ENCODE assay signal across 19 cellular contexts in the genomic region with DNA sequence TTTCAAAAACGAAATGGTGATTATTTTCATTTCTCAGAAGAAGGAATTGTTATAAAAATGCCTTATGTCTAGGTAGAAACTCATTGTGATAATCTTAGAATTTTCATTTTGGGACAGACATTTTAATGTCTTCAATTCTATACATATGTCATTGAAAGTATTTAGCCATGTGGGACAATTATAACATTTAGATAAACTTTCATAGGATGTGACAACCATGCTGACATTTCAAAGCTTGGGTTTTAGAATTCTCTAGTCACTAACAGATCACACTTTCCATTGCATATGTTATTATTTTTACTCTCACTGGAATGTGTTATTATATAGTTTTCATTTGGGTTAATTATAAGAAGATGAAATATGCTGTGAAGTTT. TPM values are rescaled to one million over a fixed set of nuclear protein-coding genes. Genes with fewer than 3 reads are reported as not detected.
DNase-seq lines count a peak whose midpoint lies in the region; ATAC-seq and TF ChIP-seq lines count a peak whose summit lies in the region.
"Had no signal": no experiment of that assay in that cellular context is flagged by ENCODE, and none has a peak within 500 bp of the region (broad histone marks: within the 10 kb centered on the region; RNA-seq: fewer than 3 reads in every experiment).

No MANE protein-coding gene starts in this region.

- no peak for ATAC-seq in stimulated activated naive B cell treated with anti-CD40 and anti-IgM and Interleukin-4, amounts not matched to agents 10 μg/mL and 1 μg/mL and 100 μg/mL, for 72 hours (replicated peaks)
- ATAC-seq: WTC11 had no signal

- H3K4me1 ChIP-seq in PC-9 (replicated peaks; ENCODE audit: insufficient read depth), result peaks cover 14% of the 10 kb centered on the region
- peaks cover 45% of the 10 kb centered on the region for H3K4me1 ChIP-seq in effector memory CD4-positive, alpha-beta T cell (ENCODE audit: control insufficient read depth, insufficient read depth, low read length, poor library complexity, severe bottlenecking)
- H3K4me1 ChIP-seq: vagina had no signal

- peaks cover 99% of the 10 kb centered on the region for H3K36me3 Mint-ChIP-seq in activated T-cell treated with anti-CD3 and anti-CD28 coated beads, Interleukin-2, amount 50 U/mL, for 24 hours (ENCODE audit: low read depth)
- H3K36me3 Mint-ChIP-seq in stimulated activated naive B cell treated with anti-CD40 and anti-IgM and Interleukin-4, amounts not matched to agents 10 μg/mL and 1 μg/mL and 100 μg/mL, for 72 hours, result peaks cover 60 to 71% of the 10 kb centered on the region in 2 donors
- H3K36me3 Mint-ChIP-seq: WTC11 had no signal

- no peaks in the 10 kb centered on the region for H3K9me3 ChIP-seq in PC-9 (ENCODE audit: insufficient read depth, low read depth)
- H3K9me3 ChIP-seq in effector memory CD4-positive, alpha-beta T cell (ENCODE audit: control insufficient read depth, low read length), result no peaks in the 10 kb centered on the region
- H3K9me3 ChIP-seq: left ventricle myocardium inferior, vagina had no signal

- no peaks in the 10 kb centered on the region for H3K36me3 ChIP-seq in PC-9 (ENCODE audit: low read depth)
- H3K36me3 ChIP-seq in effector memory CD4-positive, alpha-beta T cell (ENCODE audit: control insufficient read depth, insufficient read depth, low read length), result peaks cover 68% of the 10 kb centered on the region
- H3K36me3 ChIP-seq: left ventricle myocardium inferior, vagina had no signal

- H3K27ac Mint-ChIP-seq in activated T-cell treated with anti-CD3 and anti-CD28 coated beads, Interleukin-2, amount 50 U/mL, for 24 hours, result peak overlapping the region; percentile 98
- no peak overlapping the region for H3K27ac Mint-ChIP-seq in stimulated activated naive B cell treated with anti-CD40 and anti-IgM and Interleukin-4, amounts not matched to agents 10 μg/mL and 1 μg/mL and 100 μg/mL, for 72 hours
- H3K27ac Mint-ChIP-seq: WTC11 had no signal

- peaks cover 78% of the 10 kb centered on the region for H3K4me1 Mint-ChIP-seq in activated T-cell treated with anti-CD3 and anti-CD28 coated beads, Interleukin-2, amount 50 U/mL, for 24 hours (ENCODE audit: low read depth)
- peaks cover 35 to 81% of the 10 kb centered on the region in 2 donors for H3K4me1 Mint-ChIP-seq in stimulated activated naive B cell treated with anti-CD40 and anti-IgM and Interleukin-4, amounts not matched to agents 10 μg/mL and 1 μg/mL and 100 μg/mL, for 72 hours

- DNase-seq in activated T-cell treated with anti-CD3 and anti-CD28 coated beads, Interleukin-2, amount 50 U/mL, for 24 hours, result no peak
- DNase-seq in activated T-cell treated with anti-CD3 and anti-CD28 coated beads, Interleukin-2, amount 50 U/mL, for 1 hour, result no peak
- no peak for DNase-seq in PC-9
- no peak for DNase-seq in effector memory CD4-positive, alpha-beta T cell
- no peak for DNase-seq in stimulated activated naive B cell treated with anti-CD40 and anti-IgM and Interleukin-4, amounts not matched to agents 10 μg/mL and 1 μg/mL and 100 μg/mL, for 72 hours
- no peak for DNase-seq in DMS53 treated with DMSO at 0.1 percent for 48 hours (lab: John Stamatoyannopoulos, UW; ENCODE audit: unreplicated experiment)
- DNase-seq in SKM-1 treated with dmso at 0.1 percent for 144 hours (lab: John Stamatoyannopoulos, UW; ENCODE audit: unreplicated experiment), result no peak
- no peak for DNase-seq in NCI-H510A (lab: John Stamatoyannopoulos, UW)
- DNase-seq: ACHN, activated gamma-delta T cell treated with Interleukin-2 at 50 U/mL for 16 hours, cerebellar nuclear complex, DND-41, erythroblast, left ventricle myocardium inferior, NCI-H1436 had no signal

- BruUV-seq in PC-9 (replicated peaks; lab: Mats Ljungman, UMichigan), result no TSS peak

- no peaks in the 10 kb centered on the region for H3K27me3 Mint-ChIP-seq in activated T-cell treated with anti-CD3 and anti-CD28 coated beads, Interleukin-2, amount 50 U/mL, for 24 hours
- H3K27me3 Mint-ChIP-seq in stimulated activated naive B cell treated with anti-CD40 and anti-IgM and Interleukin-4, amounts not matched to agents 10 μg/mL and 1 μg/mL and 100 μg/mL, for 72 hours, result no peaks in the 10 kb centered on the region

- no peaks in the 10 kb centered on the region for H3F3A ChIP-seq in PC-9 (ENCODE audit: insufficient read depth, low read depth)

- no peak overlapping the region for H3K4me3 ChIP-seq in PC-9
- peak overlapping the region; percentile 35 for H3K4me3 ChIP-seq in effector memory CD4-positive, alpha-beta T cell (ENCODE audit: insufficient read depth, low read depth, low read length, poor library complexity, severe bottlenecking)
- H3K4me3 ChIP-seq: hepatocyte, left ventricle myocardium inferior, vagina had no signal

- H3K27ac ChIP-seq in PC-9, result peak overlapping the region; percentile 73
- peak overlapping the region; percentile 89 for H3K27ac ChIP-seq in effector memory CD4-positive, alpha-beta T cell (ENCODE audit: insufficient read depth, low read length, poor library complexity, severe bottlenecking)
- H3K27ac ChIP-seq: left ventricle myocardium inferior, vagina had no signal

- POLR2A ChIA-PET in PC-9 (lab: Charles Lee; ENCODE audit: unreplicated experiment), result no interaction called here

- H4K20me1 ChIP-seq in PC-9 (ENCODE audit: insufficient read depth), result no peaks in the 10 kb centered on the region

- no peak overlapping the region for H2AFZ ChIP-seq in PC-9
- H2AFZ ChIP-seq: hepatocyte had no signal

- H3K4me3 Mint-ChIP-seq in activated T-cell treated with anti-CD3 and anti-CD28 coated beads, Interleukin-2, amount 50 U/mL, for 24 hours, result peak overlapping the region; percentile 94
- peak overlapping the region; percentile 67 to 92 for H3K4me3 Mint-ChIP-seq in stimulated activated naive B cell treated with anti-CD40 and anti-IgM and Interleukin-4, amounts not matched to agents 10 μg/mL and 1 μg/mL and 100 μg/mL, for 72 hours
- H3K4me3 Mint-ChIP-seq: WTC11 had no signal

- no peak for TF ChIP-seq CTCF in PC-9 (conservative IDR thresholded peaks at IDR 0.05)

- H3K27me3 ChIP-seq in PC-9 (ENCODE audit: insufficient read depth, low read depth), result no peaks in the 10 kb centered on the region
- no peaks in the 10 kb centered on the region for H3K27me3 ChIP-seq in effector memory CD4-positive, alpha-beta T cell (replicated peaks; ENCODE audit: control insufficient read depth, insufficient read depth, low read length, poor library complexity, severe bottlenecking)
- H3K27me3 ChIP-seq: hepatocyte, vagina had no signal

- H3K79me2 ChIP-seq in PC-9 (ENCODE audit: low read depth), result no peaks in the 10 kb centered on the region
- H3K79me2 ChIP-seq: hepatocyte had no signal

- peak overlapping the region; percentile 33 for H3K4me2 ChIP-seq in PC-9
- H3K4me2 ChIP-seq: hepatocyte had no signal

- CTCF ChIA-PET in PC-9 (lab: Charles Lee), result no interaction called here

- H3K9me2 ChIP-seq in PC-9 (ENCODE audit: insufficient read depth), result no peaks in the 10 kb centered on the region

- H3K9me3 Mint-ChIP-seq in activated T-cell treated with anti-CD3 and anti-CD28 coated beads, Interleukin-2, amount 50 U/mL, for 24 hours, result no peaks in the 10 kb centered on the region
- H3K9me3 Mint-ChIP-seq in stimulated activated naive B cell treated with anti-CD40 and anti-IgM and Interleukin-4, amounts not matched to agents 10 μg/mL and 1 μg/mL and 100 μg/mL, for 72 hours, result no peaks in the 10 kb centered on the region
- H3K9me3 Mint-ChIP-seq: WTC11 had no signal

- intact Hi-C loops in PC-9 (cut with micrococcal nuclease; ENCODE audit: unreplicated experiment), result loop anchor here (10.0 kb wide), 1 partner anchor 95 kb away; no protein-coding TSS in a partner anchor

RNA-seq across cellular contexts. Expression of gene TAGAP, which starts 4.9 kb away (rescaled TPM):
- total RNA-seq in PC-9 (2021), result 0.23 TPM in 1 of 2 replicates, not detected in the other
- total RNA-seq: osteocyte had no signal

RNA-seq across cellular contexts. Expression of gene RSPH3, which starts 39.9 kb away (rescaled TPM):
- 10.9 and 16.6 TPM in 2 replicates for total RNA-seq in PC-9 (2021)
